In the genomic region with DNA sequence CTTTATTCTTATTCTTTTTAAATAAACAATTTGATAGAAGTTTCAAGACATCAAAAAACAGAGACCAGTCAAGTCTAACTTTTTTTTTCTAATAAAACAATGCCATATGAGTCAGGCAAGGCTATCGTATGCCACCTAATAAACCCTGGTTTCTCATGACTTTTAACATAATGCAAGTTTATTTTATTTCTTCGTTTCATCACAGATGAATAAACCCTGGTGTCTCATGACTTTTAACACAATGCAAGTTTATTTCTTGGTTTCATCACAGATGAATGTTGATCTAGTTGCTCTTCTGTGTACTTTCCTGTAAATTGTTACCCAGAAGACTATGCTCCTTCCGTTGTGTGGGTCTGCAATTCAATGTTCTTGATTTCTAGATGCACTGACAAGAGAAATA, we compare ENCODE assay signal across 6 cellular contexts.
"Had no signal": no experiment of that assay in that cellular context is flagged by ENCODE, and none has a peak within 500 bp of the region (broad histone marks: within the 10 kb centered on the region; RNA-seq: fewer than 3 reads in every experiment).

No MANE protein-coding gene starts in this region.

- H2AFZ ChIP-seq: GM23338 had no signal

- DNase-seq: H9, HCEC 1CT, IMR-90, KG1 had no signal

- H3K4me2 ChIP-seq: GM23338 had no signal

- H3K4me3 ChIP-seq: GM23338, K562 had no signal

- ATAC-seq: GM23338, K562 had no signal
